Comparison of ENCODE assay signal across 1 cellular context in the genomic region with DNA sequence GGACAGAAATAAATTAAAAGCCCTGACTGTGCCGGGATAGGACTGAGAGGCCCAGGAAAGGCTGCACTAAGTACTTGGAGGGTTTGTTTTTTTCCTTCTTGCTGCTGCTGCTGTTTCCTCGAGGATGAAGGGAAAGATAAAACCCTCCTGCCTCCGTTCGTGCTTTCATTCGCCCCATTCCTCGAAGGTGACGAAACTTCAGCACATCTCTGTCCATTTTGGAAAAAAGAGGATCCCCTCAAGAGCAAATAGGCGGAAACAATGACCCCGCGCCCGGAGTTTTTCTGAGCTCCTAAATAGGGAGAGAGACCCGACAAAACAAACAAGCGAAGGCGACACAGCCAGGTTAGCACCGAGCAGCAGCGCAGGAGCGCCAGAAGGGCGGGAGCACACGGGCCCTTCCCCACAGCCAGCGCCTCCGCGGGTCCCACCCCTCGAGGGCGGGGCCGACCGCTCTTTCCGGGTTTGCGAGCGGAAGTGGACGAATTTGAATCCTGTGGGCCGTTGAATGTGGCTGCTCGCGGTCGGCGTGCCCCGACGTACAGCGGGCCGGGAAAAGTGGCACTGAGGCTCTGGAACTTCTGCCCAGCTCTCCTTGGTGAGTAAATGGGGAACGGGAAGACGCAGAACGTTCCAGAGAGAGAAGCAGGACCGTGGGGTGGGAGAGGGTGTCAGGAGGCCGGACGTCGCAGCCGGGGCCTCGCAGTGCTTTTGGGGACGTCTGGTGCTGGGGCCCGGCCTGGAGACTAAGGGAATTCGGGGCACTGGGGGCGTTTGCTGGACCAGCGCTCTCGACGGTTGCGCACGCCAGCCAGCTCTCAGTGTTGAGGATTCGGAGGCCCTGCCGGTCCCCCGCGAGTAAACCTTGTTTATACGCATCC.
TF ChIP-seq lines count a peak whose summit lies in the region.

G2E3 (plus strand) TSS at position 484 of the 881 bp plus-strand sequence. CDS start 21,922 bp downstream, outside the sequence.

TF ChIP-seq in HepG2, 621 proteins besides CTCF, POLR2A, EP300 and RAD21 (continued from another document and continues in another):
- TF ChIP-seq FOXP4 (CRISPR knock-in tag; IDR thresholded peaks at IDR 0.05) (peak; percentile 84), ZNF737 (CRISPR knock-in tag; IDR thresholded peaks at IDR 0.05; ENCODE audit: borderline replicate concordance) (no peak), ARNT (IDR thresholded peaks at IDR 0.05) (no peak), AGO1 (IDR thresholded peaks at IDR 0.05; ENCODE audit: low read depth, low read length, poor library complexity, severe bottlenecking) (peak; percentile 91), MAF1 (CRISPR knock-in tag; IDR thresholded peaks at IDR 0.05; ENCODE audit: borderline replicate concordance) (peak; percentile 93), ATRX (CRISPR knock-in tag; IDR thresholded peaks at IDR 0.05; ENCODE audit: borderline replicate concordance) (no peak; the same call in 1 of the 2 replicates), PRPF4 (IDR thresholded peaks at IDR 0.05; ENCODE audit: low read depth, low read length, poor library complexity, severe bottlenecking) (no peak), YEATS4 (CRISPR knock-in tag; IDR thresholded peaks at IDR 0.05; ENCODE audit: borderline replicate concordance) (peak; percentile 100), RXRA (CRISPR knock-in tag; IDR thresholded peaks at IDR 0.05) (peak; percentile 92), KAT2B (IDR thresholded peaks at IDR 0.05; ENCODE audit: borderline replicate concordance, low read depth, low read length) (0 out of 2 replicates have a peak, but pooled peaks have one; percentile 12), POGK (CRISPR knock-in tag; conservative IDR thresholded peaks at IDR 0.05) (peak; percentile 98), ZNF790 (CRISPR knock-in tag; IDR thresholded peaks at IDR 0.05; ENCODE audit: borderline replicate concordance) (peak; percentile 99; the same call in 1 of the 2 replicates), ZNF44 (CRISPR knock-in tag; IDR thresholded peaks at IDR 0.05) (peak; percentile 97), REST (IDR thresholded peaks at IDR 0.05; ENCODE audit: borderline replicate concordance in 1 of 2, low read depth in 1 of 2, low read length in 2 of 2) (peak in 1 of 2 experiments; percentile 63; a peak in 2 of 4 replicates), ZNF749 (CRISPR knock-in tag; IDR thresholded peaks at IDR 0.05; ENCODE audit: borderline replicate concordance) (no peak), SALL1 (CRISPR knock-in tag; IDR thresholded peaks at IDR 0.05) (peak; percentile 99), HNF4G (IDR thresholded peaks at IDR 0.05; ENCODE audit: borderline replicate concordance, low read depth, low read length) (peak; percentile 76), HNF4G (CRISPR knock-in tag; IDR thresholded peaks at IDR 0.05; ENCODE audit: borderline replicate concordance, low read depth) (peak; percentile 82), ZHX2 (IDR thresholded peaks at IDR 0.05; ENCODE audit: low read depth) (peak; percentile 80; the same call in 1 of the 2 replicates), ZHX2 (CRISPR knock-in tag; IDR thresholded peaks at IDR 0.05; ENCODE audit: borderline replicate concordance) (peak; percentile 94), ZMYM3 (CRISPR knock-in tag; IDR thresholded peaks at IDR 0.05) (peak; percentile 91)
- TF ChIP-seq, protein P1, sequence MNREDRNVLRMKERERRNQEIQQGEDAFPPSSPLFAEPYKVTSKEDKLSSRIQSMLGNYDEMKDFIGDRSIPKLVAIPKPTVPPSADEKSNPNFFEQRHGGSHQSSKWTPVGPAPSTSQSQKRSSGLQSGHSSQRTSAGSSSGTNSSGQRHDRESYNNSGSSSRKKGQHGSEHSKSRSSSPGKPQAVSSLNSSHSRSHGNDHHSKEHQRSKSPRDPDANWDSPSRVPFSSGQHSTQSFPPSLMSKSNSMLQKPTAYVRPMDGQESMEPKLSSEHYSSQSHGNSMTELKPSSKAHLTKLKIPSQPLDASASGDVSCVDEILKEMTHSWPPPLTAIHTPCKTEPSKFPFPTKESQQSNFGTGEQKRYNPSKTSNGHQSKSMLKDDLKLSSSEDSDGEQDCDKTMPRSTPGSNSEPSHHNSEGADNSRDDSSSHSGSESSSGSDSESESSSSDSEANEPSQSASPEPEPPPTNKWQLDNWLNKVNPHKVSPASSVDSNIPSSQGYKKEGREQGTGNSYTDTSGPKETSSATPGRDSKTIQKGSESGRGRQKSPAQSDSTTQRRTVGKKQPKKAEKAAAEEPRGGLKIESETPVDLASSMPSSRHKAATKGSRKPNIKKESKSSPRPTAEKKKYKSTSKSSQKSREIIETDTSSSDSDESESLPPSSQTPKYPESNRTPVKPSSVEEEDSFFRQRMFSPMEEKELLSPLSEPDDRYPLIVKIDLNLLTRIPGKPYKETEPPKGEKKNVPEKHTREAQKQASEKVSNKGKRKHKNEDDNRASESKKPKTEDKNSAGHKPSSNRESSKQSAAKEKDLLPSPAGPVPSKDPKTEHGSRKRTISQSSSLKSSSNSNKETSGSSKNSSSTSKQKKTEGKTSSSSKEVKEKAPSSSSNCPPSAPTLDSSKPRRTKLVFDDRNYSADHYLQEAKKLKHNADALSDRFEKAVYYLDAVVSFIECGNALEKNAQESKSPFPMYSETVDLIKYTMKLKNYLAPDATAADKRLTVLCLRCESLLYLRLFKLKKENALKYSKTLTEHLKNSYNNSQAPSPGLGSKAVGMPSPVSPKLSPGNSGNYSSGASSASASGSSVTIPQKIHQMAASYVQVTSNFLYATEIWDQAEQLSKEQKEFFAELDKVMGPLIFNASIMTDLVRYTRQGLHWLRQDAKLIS (CRISPR knock-in tag; IDR thresholded peaks at IDR 0.05): no peak
- TF ChIP-seq, protein P2, sequence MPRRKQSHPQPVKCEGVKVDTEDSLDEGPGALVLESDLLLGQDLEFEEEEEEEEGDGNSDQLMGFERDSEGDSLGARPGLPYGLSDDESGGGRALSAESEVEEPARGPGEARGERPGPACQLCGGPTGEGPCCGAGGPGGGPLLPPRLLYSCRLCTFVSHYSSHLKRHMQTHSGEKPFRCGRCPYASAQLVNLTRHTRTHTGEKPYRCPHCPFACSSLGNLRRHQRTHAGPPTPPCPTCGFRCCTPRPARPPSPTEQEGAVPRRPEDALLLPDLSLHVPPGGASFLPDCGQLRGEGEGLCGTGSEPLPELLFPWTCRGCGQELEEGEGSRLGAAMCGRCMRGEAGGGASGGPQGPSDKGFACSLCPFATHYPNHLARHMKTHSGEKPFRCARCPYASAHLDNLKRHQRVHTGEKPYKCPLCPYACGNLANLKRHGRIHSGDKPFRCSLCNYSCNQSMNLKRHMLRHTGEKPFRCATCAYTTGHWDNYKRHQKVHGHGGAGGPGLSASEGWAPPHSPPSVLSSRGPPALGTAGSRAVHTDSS (CRISPR knock-in tag; conservative IDR thresholded peaks at IDR 0.05): peak; percentile 32; the same call in 1 of the 2 replicates
- TF ChIP-seq, protein P3, sequence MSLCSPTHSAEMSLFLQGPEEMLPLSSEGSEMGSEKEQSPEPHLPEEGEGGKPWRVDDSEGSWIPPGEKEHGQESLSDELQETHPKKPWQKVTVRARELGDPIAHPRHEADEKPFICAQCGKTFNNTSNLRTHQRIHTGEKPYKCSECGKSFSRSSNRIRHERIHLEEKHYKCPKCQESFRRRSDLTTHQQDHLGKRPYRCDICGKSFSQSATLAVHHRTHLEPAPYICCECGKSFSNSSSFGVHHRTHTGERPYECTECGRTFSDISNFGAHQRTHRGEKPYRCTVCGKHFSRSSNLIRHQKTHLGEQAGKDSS (CRISPR knock-in tag; IDR thresholded peaks at IDR 0.05; ENCODE audit: borderline replicate concordance, low read depth): peak; percentile 76; the same call in 1 of the 2 replicates
- TF ChIP-seq, protein P4, sequence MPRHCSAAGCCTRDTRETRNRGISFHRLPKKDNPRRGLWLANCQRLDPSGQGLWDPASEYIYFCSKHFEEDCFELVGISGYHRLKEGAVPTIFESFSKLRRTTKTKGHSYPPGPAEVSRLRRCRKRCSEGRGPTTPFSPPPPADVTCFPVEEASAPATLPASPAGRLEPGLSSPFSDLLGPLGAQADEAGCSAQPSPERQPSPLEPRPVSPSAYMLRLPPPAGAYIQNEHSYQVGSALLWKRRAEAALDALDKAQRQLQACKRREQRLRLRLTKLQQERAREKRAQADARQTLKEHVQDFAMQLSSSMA (CRISPR knock-in tag; IDR thresholded peaks at IDR 0.05): no peak; the same call in 1 of the 2 replicates
